ENCODE assay signal across 11 cellular contexts in genomic region chr1:85313888-85314696, GRCh38. TPM values are rescaled to one million over a fixed set of nuclear protein-coding genes. Genes with fewer than 3 reads are reported as not detected.
DNase-seq lines count a peak whose midpoint lies in the region; ATAC-seq and TF ChIP-seq lines count a peak whose summit lies in the region.
"Had no signal": no experiment of that assay in that cellular context is flagged by ENCODE, and none has a peak within 500 bp of the region (broad histone marks: within the 10 kb centered on the region; RNA-seq: fewer than 3 reads in every experiment).

No MANE protein-coding gene starts in this region.

- intact Hi-C loops in gastrocnemius medialis (cut with DNase I; ENCODE audit: low total_unique reads): loop anchor here (2.0 kb wide), 1 partner anchor 267 kb away; the partner anchor contains the start of gene CCN1

- in situ Hi-C loops in gastrocnemius medialis (cut with MboI; ENCODE audit: low sequenced_read_pairs in 4 of 4): loop anchor here (5.0 to 25.0 kb wide), 5 partner anchors 83 to 573 kb away; partner anchors contain the start of gene CCN1 (in 1 of the 4)

- no peak overlapping the region for H3K4me3 ChIP-seq in SJCRH30
- no peak overlapping the region for H3K4me3 ChIP-seq in gastrocnemius medialis
- H3K4me3 ChIP-seq: HAP-1 had no signal

- peaks cover 25% of the 10 kb centered on the region for H3K4me1 ChIP-seq in SJCRH30
- H3K4me1 ChIP-seq in gastrocnemius medialis: peaks cover 29 to 32% of the 10 kb centered on the region in 2 donors

- no peaks in the 10 kb centered on the region for H3K9me3 ChIP-seq in SJCRH30 (replicated peaks)
- no peaks in the 10 kb centered on the region for H3K9me3 ChIP-seq in gastrocnemius medialis
- H3K9me3 ChIP-seq: HAP-1 had no signal

- H3K27ac ChIP-seq in SJCRH30 (peak overlapping the region; percentile 32), gastrocnemius medialis (peak overlapping the region; percentile 83 to 90 (median 85))

- no peaks in the 10 kb centered on the region for H3K36me3 Mint-ChIP-seq in type B pancreatic cell

- no peak for TF ChIP-seq CTCF in gastrocnemius medialis (IDR thresholded peaks at IDR 0.05 in 4 of 5, conservative IDR thresholded peaks at IDR 0.05 in 1 of 5)
- no peak for TF ChIP-seq CTCF in type B pancreatic cell (conservative IDR thresholded peaks at IDR 0.05)

- H3K27me3 ChIP-seq in SJCRH30 (no peaks in the 10 kb centered on the region), gastrocnemius medialis (no peaks in the 10 kb centered on the region)

- ATAC-seq in gastrocnemius medialis (peak; percentile 96), GM18868 (IDR thresholded peaks at IDR 0.05; ENCODE audit: unreplicated experiment) (no peak), GM18502 (IDR thresholded peaks at IDR 0.05; ENCODE audit: poor library complexity, unreplicated experiment) (no peak)

- TF ChIP-seq POLR2A in gastrocnemius medialis (IDR thresholded peaks at IDR 0.05): peak in 1 of 2 donors; percentile 10

- H3K9me3 Mint-ChIP-seq in type B pancreatic cell: no peaks in the 10 kb centered on the region
- H3K9me3 Mint-ChIP-seq: T-helper 1 cell treated with Interleukin-12 subunit alpha and Interleukin-12 subunit beta and Interleukin-4 antibody, amounts not matched to agents 30 μg/mL and 1 μg/mL, for 36 hours had no signal

- DNase-seq in GM04503 (ENCODE audit: low read depth) (peak; percentile 94), SJCRH30 (peak; percentile 30 to 42), foreskin melanocyte (peak; percentile 52), gastrocnemius medialis (peak; percentile 59 to 68), type B pancreatic cell (ENCODE audit: extremely low spot score, unreplicated experiment) (no peak), SHP77 treated with DMSO at 0.1 percent for 48 hours (lab: John Stamatoyannopoulos, UW) (no peak)
- DNase-seq: Karpas-422 had no signal

- peaks cover 5% of the 10 kb centered on the region for H3K4me1 Mint-ChIP-seq in type B pancreatic cell (ENCODE audit: unreplicated experiment)

- peaks cover 21% of the 10 kb centered on the region for H3K27me3 Mint-ChIP-seq in type B pancreatic cell

- no peak overlapping the region for H3K4me3 Mint-ChIP-seq in type B pancreatic cell
- H3K4me3 Mint-ChIP-seq: T-helper 1 cell treated with Interleukin-12 subunit alpha and Interleukin-12 subunit beta and Interleukin-4 antibody, amounts not matched to agents 30 μg/mL and 1 μg/mL, for 36 hours had no signal

- H3K36me3 ChIP-seq in SJCRH30: 0 out of 2 replicates have a peak, but pooled peaks cover 3% of the 10 kb centered on the region
- no peaks in the 10 kb centered on the region for H3K36me3 ChIP-seq in gastrocnemius medialis
- H3K36me3 ChIP-seq: HAP-1 had no signal

- H3K27ac Mint-ChIP-seq in type B pancreatic cell: no peak overlapping the region
- H3K27ac Mint-ChIP-seq: T-helper 1 cell treated with Interleukin-12 subunit alpha and Interleukin-12 subunit beta and Interleukin-4 antibody, amounts not matched to agents 30 μg/mL and 1 μg/mL, for 36 hours had no signal

RNA-seq across cellular contexts. Expression of gene BCL10, which starts 37.7 kb away (rescaled TPM):
- total RNA-seq in SJCRH30 (2014; rRNA removed; shearing (Covaris generic)): 24.9 and 26.6 TPM in 2 replicates
- 1 to 10 TPM; 4.3 to 6.4 (median 5.4) TPM for total RNA-seq in gastrocnemius medialis
- 25.0 and 34.7 TPM in 2 replicates for total RNA-seq in type B pancreatic cell (ENCODE audit: low replicate concordance)

RNA-seq across cellular contexts. Expression of gene C1orf52, which starts 54.6 kb away (rescaled TPM):
- 21.7 and 25.8 TPM in 2 replicates for total RNA-seq in SJCRH30 (2014; rRNA removed; shearing (Covaris generic))
- 10 to 100 TPM; 11.1 to 20.8 (median 16.5) TPM for total RNA-seq in gastrocnemius medialis
- total RNA-seq in type B pancreatic cell (ENCODE audit: low replicate concordance): 24.9 and 31.2 TPM in 2 replicates

Comparison
In these comparisons a context has a peak if more than half of its experiments do, and no peak if none do; other contexts are left out.
1. DNase-seq: peak in GM04503 (single experiment), SJCRH30 (2 of 2), foreskin melanocyte (single experiment) and gastrocnemius medialis (2 of 2); none in type B pancreatic cell (single experiment) and SHP77 treated with DMSO at 0.1 percent for 48 hours (single experiment).
2. ATAC-seq: peak in gastrocnemius medialis (2 of 2); none in GM18868 (single experiment) and GM18502 (single experiment).